ENCODE assay signal across 1 cellular context in genomic region chr5:1162276-1162675, GRCh38.
TF ChIP-seq lines count a peak whose summit lies in the region.

No MANE protein-coding gene starts in this region.

TF ChIP-seq in HepG2, 621 proteins besides CTCF, POLR2A, EP300 and RAD21:
- TF ChIP-seq ZMYM3 (CRISPR knock-in tag; IDR thresholded peaks at IDR 0.05), result no peak
- TF ChIP-seq TAF15 (IDR thresholded peaks at IDR 0.05; ENCODE audit: low read depth, low read length, poor library complexity, severe bottlenecking), result peak; percentile 12
TF ChIP-seq in HepG2: peak in this region for 1.
